ENCODE assay signal across 1 cellular context in genomic region chr14:99510556-99511139, GRCh38.
TF ChIP-seq lines count a peak whose summit lies in the region.

No MANE protein-coding gene starts in this region.

TF ChIP-seq in HCT116, 20 proteins besides CTCF, POLR2A, EP300 and RAD21 (continued from another document):
- TF ChIP-seq, protein P1, sequence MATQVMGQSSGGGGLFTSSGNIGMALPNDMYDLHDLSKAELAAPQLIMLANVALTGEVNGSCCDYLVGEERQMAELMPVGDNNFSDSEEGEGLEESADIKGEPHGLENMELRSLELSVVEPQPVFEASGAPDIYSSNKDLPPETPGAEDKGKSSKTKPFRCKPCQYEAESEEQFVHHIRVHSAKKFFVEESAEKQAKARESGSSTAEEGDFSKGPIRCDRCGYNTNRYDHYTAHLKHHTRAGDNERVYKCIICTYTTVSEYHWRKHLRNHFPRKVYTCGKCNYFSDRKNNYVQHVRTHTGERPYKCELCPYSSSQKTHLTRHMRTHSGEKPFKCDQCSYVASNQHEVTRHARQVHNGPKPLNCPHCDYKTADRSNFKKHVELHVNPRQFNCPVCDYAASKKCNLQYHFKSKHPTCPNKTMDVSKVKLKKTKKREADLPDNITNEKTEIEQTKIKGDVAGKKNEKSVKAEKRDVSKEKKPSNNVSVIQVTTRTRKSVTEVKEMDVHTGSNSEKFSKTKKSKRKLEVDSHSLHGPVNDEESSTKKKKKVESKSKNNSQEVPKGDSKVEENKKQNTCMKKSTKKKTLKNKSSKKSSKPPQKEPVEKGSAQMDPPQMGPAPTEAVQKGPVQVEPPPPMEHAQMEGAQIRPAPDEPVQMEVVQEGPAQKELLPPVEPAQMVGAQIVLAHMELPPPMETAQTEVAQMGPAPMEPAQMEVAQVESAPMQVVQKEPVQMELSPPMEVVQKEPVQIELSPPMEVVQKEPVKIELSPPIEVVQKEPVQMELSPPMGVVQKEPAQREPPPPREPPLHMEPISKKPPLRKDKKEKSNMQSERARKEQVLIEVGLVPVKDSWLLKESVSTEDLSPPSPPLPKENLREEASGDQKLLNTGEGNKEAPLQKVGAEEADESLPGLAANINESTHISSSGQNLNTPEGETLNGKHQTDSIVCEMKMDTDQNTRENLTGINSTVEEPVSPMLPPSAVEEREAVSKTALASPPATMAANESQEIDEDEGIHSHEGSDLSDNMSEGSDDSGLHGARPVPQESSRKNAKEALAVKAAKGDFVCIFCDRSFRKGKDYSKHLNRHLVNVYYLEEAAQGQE (IDR thresholded peaks at IDR 0.05; ENCODE audit: low read depth): no peak
- TF ChIP-seq POLR2AphosphoS5 (IDR thresholded peaks at IDR 0.05; ENCODE audit: low read depth, low read length) (no peak), MAX (IDR thresholded peaks at IDR 0.05) (no peak), SIN3A (IDR thresholded peaks at IDR 0.05; ENCODE audit: low read depth) (no peak), ATF3 (IDR thresholded peaks at IDR 0.05) (no peak), ZNF274 (IDR thresholded peaks at IDR 0.05; ENCODE audit: low read depth, low read length) (no peak)
